ENCODE assay signal across 16 cellular contexts in genomic region chr9:81125446-81126092, GRCh38.
A peak's percentile ranks its signal among the peaks of the same experiment; 100 is the strongest.
DNase-seq lines count a peak whose midpoint lies in the region; ATAC-seq and TF ChIP-seq lines count a peak whose summit lies in the region.
"Had no signal": no experiment of that assay in that cellular context is flagged by ENCODE, and none has a peak within 500 bp of the region (broad histone marks: within the 10 kb centered on the region; RNA-seq: fewer than 3 reads in every experiment).

No MANE protein-coding gene starts in this region.

- peak; percentile 73 for DNase-seq in HS-5 (ENCODE audit: low read depth)
- peak; percentile 19 for DNase-seq in adipocyte (ENCODE audit: low read depth)
- peak; percentile 17 to 30 for DNase-seq in foreskin fibroblast
- DNase-seq in activated CD8-positive, alpha-beta memory T cell treated with anti-CD3 and anti-CD28 coated beads, Interleukin-2, amount 50 U/mL, for 4 hours = no peak
- no peak for DNase-seq in dedifferentiated amniotic fluid mesenchymal stem cell (ENCODE audit: extremely low spot score)
- no peak for DNase-seq in epidermal melanocyte (ENCODE audit: insufficient read length, low spot score)
- DNase-seq: GM23248, NCI-H1694, NCI-H524 treated with DMSO at 0.1 percent for 48 hours, upper lobe of right lung, WERI-Rb-1 had no signal

- H3K27ac ChIP-seq in BLaER1 = no peak overlapping the region
- H3K27ac ChIP-seq: GM23248, neutrophil, upper lobe of right lung, WERI-Rb-1 had no signal

- TF ChIP-seq CTCF in foreskin fibroblast (IDR thresholded peaks at IDR 0.05; ENCODE audit: low read depth, low read length) = no peak

- H3K4me3 ChIP-seq in BLaER1 = no peak overlapping the region
- no peak overlapping the region for H3K4me3 ChIP-seq in adipocyte (ENCODE audit: low read length)
- no peak overlapping the region for H3K4me3 ChIP-seq in foreskin fibroblast (ENCODE audit: low read depth in 1 of 2, low read length in 2 of 2)
- H3K4me3 ChIP-seq: GM23248, K562, upper lobe of right lung had no signal

- no peaks in the 10 kb centered on the region for H4K20me1 ChIP-seq in BLaER1

- H3K4me1 ChIP-seq in BLaER1 = peaks cover 14% of the 10 kb centered on the region
- no peaks in the 10 kb centered on the region for H3K4me1 ChIP-seq in adipocyte (ENCODE audit: control insufficient read depth, insufficient read depth, low read length)
- H3K4me1 ChIP-seq: upper lobe of right lung had no signal

- peak overlapping the region; percentile 39 for H3K4me2 ChIP-seq in BLaER1

- H3K9ac ChIP-seq in BLaER1 = no peak overlapping the region
- no peak overlapping the region for H3K9ac ChIP-seq in adipocyte (ENCODE audit: low read length)
- H3K9ac ChIP-seq: GM23248 had no signal

- peaks cover 22% of the 10 kb centered on the region for H3K9me3 ChIP-seq in BLaER1
- no peaks in the 10 kb centered on the region for H3K9me3 ChIP-seq in adipocyte (ENCODE audit: control insufficient read depth, low read length)
- H3K9me3 ChIP-seq: neutrophil, upper lobe of right lung had no signal

- ATAC-seq in HG03280 (IDR thresholded peaks at IDR 0.05; ENCODE audit: unreplicated experiment) = no peak
- ATAC-seq: K562; stimulated activated effector memory CD8-positive, alpha-beta T cell treated with anti-CD3 and anti-CD28 coated beads, Interleukin-12 subunit alpha, Interleukin-12 subunit beta, amount 100 ng/mL, for 72 hours; upper lobe of right lung had no signal

- H3K36me3 ChIP-seq in BLaER1 = no peaks in the 10 kb centered on the region
- no peaks in the 10 kb centered on the region for H3K36me3 ChIP-seq in adipocyte (ENCODE audit: control insufficient read depth, insufficient read depth, low read length, severe bottlenecking)
- H3K36me3 ChIP-seq: neutrophil, upper lobe of right lung, WERI-Rb-1 had no signal

- H3K27me3 ChIP-seq in BLaER1 (no peaks in the 10 kb centered on the region), adipocyte (replicated peaks; ENCODE audit: control insufficient read depth, insufficient read depth, low read length) (no peaks in the 10 kb centered on the region)
- H3K27me3 ChIP-seq: neutrophil, upper lobe of right lung had no signal

Comparison
In these comparisons a context has a peak if more than half of its experiments do, and no peak if none do; other contexts are left out.
1. DNase-seq: peak in HS-5 (single experiment), adipocyte (single experiment) and foreskin fibroblast (2 of 2); none in activated CD8-positive, alpha-beta memory T cell treated with anti-CD3 and anti-CD28 coated beads, Interleukin-2, amount 50 U/mL, for 4 hours (single experiment), dedifferentiated amniotic fluid mesenchymal stem cell (single experiment) and epidermal melanocyte (single experiment).